18 cellular contexts compared by ENCODE assay signal in genomic region chr12:107169200-107169599, GRCh38.
"Had no signal": no experiment of that assay in that cellular context is flagged by ENCODE, and none has a peak within 500 bp of the region (broad histone marks: within the 10 kb centered on the region; RNA-seq: fewer than 3 reads in every experiment).

No MANE protein-coding gene starts in this region.

- H3K9me3 Mint-ChIP-seq: endodermal cell; memory B cell; natural killer cell; stimulated activated effector memory CD8-positive, alpha-beta T cell treated with anti-CD3 and anti-CD28 coated beads, Interleukin-12 subunit alpha, Interleukin-12 subunit beta, amount 100 ng/mL, for 72 hours had no signal

- H3K4me2 ChIP-seq: hepatocyte had no signal

- H3K79me2 ChIP-seq: hepatocyte had no signal

- H3K36me3 Mint-ChIP-seq: memory B cell; natural killer cell; stimulated activated effector memory CD8-positive, alpha-beta T cell treated with anti-CD3 and anti-CD28 coated beads, Interleukin-12 subunit alpha, Interleukin-12 subunit beta, amount 100 ng/mL, for 72 hours had no signal

- ATAC-seq: natural killer cell; stimulated activated effector memory CD8-positive, alpha-beta T cell treated with anti-CD3 and anti-CD28 coated beads, Interleukin-12 subunit alpha, Interleukin-12 subunit beta, amount 100 ng/mL, for 72 hours had no signal

- H3K4me1 Mint-ChIP-seq: endodermal cell; memory B cell; natural killer cell; stimulated activated effector memory CD8-positive, alpha-beta T cell treated with anti-CD3 and anti-CD28 coated beads, Interleukin-12 subunit alpha, Interleukin-12 subunit beta, amount 100 ng/mL, for 72 hours had no signal

- H2AFZ ChIP-seq: hepatocyte had no signal

- DNase-seq: activated CD4-positive, alpha-beta T cell treated with anti-CD3 and anti-CD28 coated beads for 1 hour; activated CD4-positive, alpha-beta T cell treated with anti-CD3 and anti-CD28 coated beads, Interleukin-2, amount 50 U/mL, for 4 hours; activated naive CD4-positive, alpha-beta T cell treated with anti-CD3 and anti-CD28 coated beads, Interleukin-2, amount 50 U/mL, for 16 hours; dorsolateral prefrontal cortex; endodermal cell; kidney; left ventricle myocardium inferior; natural killer cell; retina; T1000; thyroid gland; uterus had no signal

- H3K27me3 ChIP-seq: hepatocyte, thyroid gland, uterus had no signal

- H3K27ac ChIP-seq: cardiac muscle cell, dorsolateral prefrontal cortex, hepatocyte, left ventricle myocardium inferior, neutrophil, thyroid gland, uterus, VCaP had no signal

- H3K36me3 ChIP-seq: cardiac muscle cell, left ventricle myocardium inferior, neutrophil, thyroid gland, uterus had no signal

- H3K9me3 ChIP-seq: left ventricle myocardium inferior, neutrophil, thyroid gland, uterus had no signal

- H3K27ac Mint-ChIP-seq: endodermal cell; memory B cell; natural killer cell; stimulated activated effector memory CD8-positive, alpha-beta T cell treated with anti-CD3 and anti-CD28 coated beads, Interleukin-12 subunit alpha, Interleukin-12 subunit beta, amount 100 ng/mL, for 72 hours had no signal

- H3K4me1 ChIP-seq: left ventricle myocardium inferior, uterus had no signal

- H3K4me3 Mint-ChIP-seq: endodermal cell; memory B cell; natural killer cell; stimulated activated effector memory CD8-positive, alpha-beta T cell treated with anti-CD3 and anti-CD28 coated beads, Interleukin-12 subunit alpha, Interleukin-12 subunit beta, amount 100 ng/mL, for 72 hours had no signal

- H3K4me3 ChIP-seq: cardiac muscle cell, dorsolateral prefrontal cortex, hepatocyte, left ventricle myocardium inferior, thyroid gland, uterus had no signal
